1 cellular context compared by ENCODE assay signal in the genomic region with DNA sequence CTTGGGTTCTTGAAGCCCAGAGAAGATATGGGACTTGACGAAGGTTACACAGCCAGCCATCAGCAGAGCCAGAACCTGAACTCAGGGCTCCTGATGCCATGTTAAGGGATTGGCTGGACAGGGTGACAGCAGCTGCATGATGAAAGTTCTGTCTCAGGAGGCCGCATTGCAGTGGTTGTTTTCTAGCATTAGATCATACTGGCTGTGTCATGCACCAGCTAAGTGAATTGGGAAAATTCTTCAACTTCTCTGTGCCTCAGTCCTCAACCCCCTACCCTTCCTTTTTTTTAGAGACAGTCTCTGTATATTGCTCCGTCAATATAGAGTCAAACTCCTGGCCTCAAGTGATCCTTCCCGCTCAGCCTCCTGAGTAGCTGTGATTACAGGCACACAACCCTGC.
TF ChIP-seq lines count a peak whose summit lies in the region.

No MANE protein-coding gene starts in this region.

TF ChIP-seq in IMR-90, 13 proteins besides CTCF, POLR2A, EP300 and RAD21:
- no peak for TF ChIP-seq RFX5 (IDR thresholded peaks at IDR 0.05; ENCODE audit: low read depth, low read length)
- TF ChIP-seq FOS (IDR thresholded peaks at IDR 0.05; ENCODE audit: low read depth, low read length), result no peak
